ENCODE assay signal across 13 cellular contexts in genomic region chr2:173999272-173999671, GRCh38. TPM values are rescaled to one million over a fixed set of nuclear protein-coding genes. Genes with fewer than 3 reads are reported as not detected.
A peak's percentile ranks its signal among the peaks of the same experiment; 100 is the strongest.
DNase-seq lines count a peak whose midpoint lies in the region.
"Had no signal": no experiment of that assay in that cellular context is flagged by ENCODE, and none has a peak within 500 bp of the region (broad histone marks: within the 10 kb centered on the region; RNA-seq: fewer than 3 reads in every experiment).

No MANE protein-coding gene starts in this region.

- peaks cover 12 to 38% (median 28%) of the 10 kb centered on the region in 5 donors for H3K4me1 ChIP-seq in subcutaneous abdominal adipose tissue (ENCODE audit: control insufficient read depth in 5 of 5, insufficient read depth in 5 of 5, low read length in 5 of 5)

- H3K4me3 ChIP-seq in subcutaneous abdominal adipose tissue (ENCODE audit: low read depth in 1 of 5, low read length in 5 of 5) = peak overlapping the region in 1 of 5 donors; percentile 17

- H3K9me3 ChIP-seq in subcutaneous abdominal adipose tissue (ENCODE audit: control insufficient read depth in 5 of 5, low read length in 5 of 5) = no peaks in the 10 kb centered on the region

- H3K36me3 ChIP-seq in subcutaneous abdominal adipose tissue (ENCODE audit: control insufficient read depth in 5 of 5, insufficient read depth in 5 of 5, low read length in 5 of 5) = no peaks in the 10 kb centered on the region

- intact Hi-C loops in posterior vena cava (cut with DNase I) = no loop called here

- H3K9ac ChIP-seq in subcutaneous abdominal adipose tissue (ENCODE audit: low read length in 5 of 5) = no peak overlapping the region

- no peaks in the 10 kb centered on the region for H3K27me3 ChIP-seq in subcutaneous abdominal adipose tissue (ENCODE audit: control insufficient read depth in 5 of 5, insufficient read depth in 4 of 5, low read length in 5 of 5)

- peak; percentile 67 for DNase-seq in NCI-H1694 treated with DMSO at 0.1 percent for 48 hours (lab: John Stamatoyannopoulos, UW)
- peak; percentile 61 for DNase-seq in cerebellum (ENCODE audit: low spot score)
- DNase-seq in medulla oblongata (ENCODE audit: extremely low spot score) = peak; percentile 62
- no peak for DNase-seq in activated CD4-positive, CD25-positive, alpha-beta regulatory T cell treated with anti-CD3 and anti-CD28 coated beads, Interleukin-2, amount 50 U/mL, for 72 hours
- DNase-seq in posterior vena cava (ENCODE audit: low spot score) = no peak
- DNase-seq in NCI-H1417 treated with DMSO at 0.1 percent for 48 hours (lab: John Stamatoyannopoulos, UW) = no peak
- DNase-seq: activated effector memory CD4-positive, alpha-beta T cell treated with anti-CD3 and anti-CD28 coated beads, Interleukin-2, amount 50 U/mL, for 16 hours; erythroblast; natural killer cell; NCI-H1436; NCI-H226; retina had no signal

- peak overlapping the region; percentile 14 for H3K27ac ChIP-seq in subcutaneous abdominal adipose tissue (ENCODE audit: low read depth, low read length)

RNA-seq across cellular contexts. Expression of gene SP3, which starts 34.1 kb away (rescaled TPM):
- total RNA-seq in cerebellum (137 TPM), posterior vena cava (10 to 100 TPM; 70.2 to 73.6 TPM)

Comparison
In these comparisons a context has a peak if more than half of its experiments do, and no peak if none do; other contexts are left out.
1. DNase-seq: peak in NCI-H1694 treated with DMSO at 0.1 percent for 48 hours (single experiment), cerebellum (single experiment) and medulla oblongata (single experiment); none in activated CD4-positive, CD25-positive, alpha-beta regulatory T cell treated with anti-CD3 and anti-CD28 coated beads, Interleukin-2, amount 50 U/mL, for 72 hours (single experiment), posterior vena cava (single experiment) and NCI-H1417 treated with DMSO at 0.1 percent for 48 hours (single experiment).